ENCODE assay signal across 7 cellular contexts in genomic region chr5:179549973-179550510, GRCh38. TPM values are rescaled to one million over a fixed set of nuclear protein-coding genes. Genes with fewer than 3 reads are reported as not detected.
DNase-seq lines count a peak whose midpoint lies in the region; ATAC-seq and TF ChIP-seq lines count a peak whose summit lies in the region.

No MANE protein-coding gene starts in this region.

- ATAC-seq in GM18861 (IDR thresholded peaks at IDR 0.05; ENCODE audit: unreplicated experiment), result peak; percentile 8
- peak; percentile 13 for ATAC-seq in HG02678 (IDR thresholded peaks at IDR 0.05; ENCODE audit: unreplicated experiment)
- ATAC-seq in activated naive CD4-positive, alpha-beta T cell treated with anti-CD3 and anti-CD28 coated beads, Interleukin-2, amount 50 U/mL, for 72 hours, result peak; percentile 49 to 55

- peak overlapping the region; percentile 97 to 99 for H3K27ac Mint-ChIP-seq in activated naive CD4-positive, alpha-beta T cell treated with anti-CD3 and anti-CD28 coated beads, Interleukin-2, amount 50 U/mL, for 72 hours

- H3K9me3 Mint-ChIP-seq in activated naive CD4-positive, alpha-beta T cell treated with anti-CD3 and anti-CD28 coated beads, Interleukin-2, amount 50 U/mL, for 72 hours, result no peaks in the 10 kb centered on the region

- TF ChIP-seq CTCF in left ventricle myocardium inferior (IDR thresholded peaks at IDR 0.05; ENCODE audit: borderline replicate concordance) (no peak), retinal pigment epithelial cell (conservative IDR thresholded peaks at IDR 0.05; ENCODE audit: low read depth, low read length) (no peak)

- DNase-seq in NCI-H774 (lab: John Stamatoyannopoulos, UW), result peak; percentile 60
- no peak for DNase-seq in activated naive CD4-positive, alpha-beta T cell treated with anti-CD3 and anti-CD28 coated beads, Interleukin-2, amount 50 U/mL, for 72 hours (ENCODE audit: low spot score in 2 of 2)
- DNase-seq in left ventricle myocardium inferior, result no peak
- no peak for DNase-seq in retinal pigment epithelial cell (ENCODE audit: low read depth)
- DNase-seq in RPMI8226, result no peak

- H3K4me1 ChIP-seq in left ventricle myocardium inferior, result peaks cover 46% of the 10 kb centered on the region

- no peaks in the 10 kb centered on the region for H3K27me3 ChIP-seq in left ventricle myocardium inferior (ENCODE audit: low read depth)

- peaks cover 10 to 11% of the 10 kb centered on the region in 2 donors for H3K36me3 Mint-ChIP-seq in activated naive CD4-positive, alpha-beta T cell treated with anti-CD3 and anti-CD28 coated beads, Interleukin-2, amount 50 U/mL, for 72 hours

- H3K4me3 ChIP-seq in left ventricle myocardium inferior, result peak overlapping the region; percentile 80
- peak overlapping the region; percentile 89 for H3K4me3 ChIP-seq in retinal pigment epithelial cell (ENCODE audit: low read length)

- H3K27ac ChIP-seq in left ventricle myocardium inferior (replicated peaks), result peak overlapping the region; percentile 98

- no peaks in the 10 kb centered on the region for H3K9me3 ChIP-seq in left ventricle myocardium inferior (replicated peaks)

- intact Hi-C loops in left ventricle myocardium inferior (cut with micrococcal nuclease), result no loop called here

- H3K36me3 ChIP-seq in left ventricle myocardium inferior, result no peaks in the 10 kb centered on the region

RNA-seq across cellular contexts. Expression of gene RUFY1, which starts 0.3 kb away (rescaled TPM):
- total RNA-seq in activated naive CD4-positive, alpha-beta T cell treated with anti-CD3 and anti-CD28 coated beads, Interleukin-2, amount 50 U/mL, for 72 hours, result 10 to 100 TPM; 30.7 to 60.9 TPM
- 21.5 TPM for total RNA-seq in left ventricle myocardium inferior
